Comparison of ENCODE assay signal across 21 cellular contexts in genomic region chr7:42155836-42156540, GRCh38.
A peak's percentile ranks its signal among the peaks of the same experiment; 100 is the strongest.
DNase-seq lines count a peak whose midpoint lies in the region; ATAC-seq and TF ChIP-seq lines count a peak whose summit lies in the region.
"Had no signal": no experiment of that assay in that cellular context is flagged by ENCODE, and none has a peak within 500 bp of the region (broad histone marks: within the 10 kb centered on the region; RNA-seq: fewer than 3 reads in every experiment).

No MANE protein-coding gene starts in this region.

- no peak for TF ChIP-seq CTCF in A673 (conservative IDR thresholded peaks at IDR 0.05; ENCODE audit: low read depth, low read length)
- no peak for TF ChIP-seq CTCF in neural progenitor cell (IDR thresholded peaks at IDR 0.05)
- TF ChIP-seq CTCF in MM.1S (IDR thresholded peaks at IDR 0.05; ENCODE audit: low read length), result no peak

- H3F3A ChIP-seq in neural progenitor cell (ENCODE audit: low read depth), result peaks cover 56% of the 10 kb centered on the region
- no peaks in the 10 kb centered on the region for H3F3A ChIP-seq in MM.1S (ENCODE audit: insufficient read depth, low read length)

- H3K9me3 ChIP-seq in A673 (ENCODE audit: low read depth, low read length, poor library complexity, severe bottlenecking) (no peaks in the 10 kb centered on the region), neural progenitor cell (ENCODE audit: low read depth) (no peaks in the 10 kb centered on the region), MM.1S (replicated peaks; ENCODE audit: insufficient read depth, low read length) (no peaks in the 10 kb centered on the region)
- H3K9me3 ChIP-seq: A549, heart right ventricle, pancreas, tibial nerve had no signal

- H3K4me3 ChIP-seq in A673 (ENCODE audit: low read depth, low read length, poor library complexity, severe bottlenecking) (no peak overlapping the region), neural progenitor cell (no peak overlapping the region), MM.1S (ENCODE audit: low read length) (no peak overlapping the region)
- H3K4me3 ChIP-seq: A549, heart right ventricle, pancreas, tibial nerve had no signal

- intact Hi-C loops in A673 (cut with micrococcal nuclease; ENCODE audit: unreplicated experiment), result no loop called here

- no peaks in the 10 kb centered on the region for H3K9me3 Mint-ChIP-seq in neural progenitor cell
- H3K9me3 Mint-ChIP-seq in T-cell, result no peaks in the 10 kb centered on the region
- H3K9me3 Mint-ChIP-seq: activated T-helper 2 cell treated with anti-CD3 and anti-CD28 coated beads, Interferon-gamma antibody, Interleukin-2, Interleukin-4, amounts not matched to agents 10 μg/mL and 5 μg/mL and 100 μg/mL, durations not matched to agents 14 hours and 24 hours and 36 hours; CD8-positive, alpha-beta T cell had no signal

- POLR2A ChIA-PET in A673 (lab: Charles Lee; ENCODE audit: low non-redundant PET) (interaction anchor here (0.6 kb wide), 1 partner anchor 10 kb away, joined by 5 read pairs; no protein-coding TSS in a partner anchor), T-cell (lab: Charles Lee) (no interaction called here)

- H3K27ac Mint-ChIP-seq in neural progenitor cell (peak overlapping the region; percentile 86), T-cell (no peak overlapping the region)
- H3K27ac Mint-ChIP-seq: activated T-helper 2 cell treated with anti-CD3 and anti-CD28 coated beads, Interferon-gamma antibody, Interleukin-2, Interleukin-4, amounts not matched to agents 10 μg/mL and 5 μg/mL and 100 μg/mL, durations not matched to agents 14 hours and 24 hours and 36 hours; CD8-positive, alpha-beta T cell had no signal

- H3K79me2 ChIP-seq in neural progenitor cell (ENCODE audit: low read depth), result peaks cover 91% of the 10 kb centered on the region
- H3K79me2 ChIP-seq in MM.1S (ENCODE audit: low read length), result no peaks in the 10 kb centered on the region

- H2AFZ ChIP-seq in neural progenitor cell (replicated peaks), result no peak overlapping the region
- no peak overlapping the region for H2AFZ ChIP-seq in MM.1S (ENCODE audit: low read length)

- CTCF ChIA-PET in A673 (lab: Charles Lee), result no interaction called here
- CTCF ChIA-PET in T-cell (lab: Charles Lee), result no interaction called here

- H3K4me1 Mint-ChIP-seq in neural progenitor cell, result peaks cover 29% of the 10 kb centered on the region
- H3K4me1 Mint-ChIP-seq in T-cell, result no peaks in the 10 kb centered on the region

- H3K4me3 Mint-ChIP-seq in neural progenitor cell (peak overlapping the region; percentile 75), T-cell (no peak overlapping the region)
- H3K4me3 Mint-ChIP-seq: CD8-positive, alpha-beta T cell had no signal

- H3K27me3 ChIP-seq in A673 (replicated peaks; ENCODE audit: insufficient read depth, low read depth, low read length, poor library complexity) (no peaks in the 10 kb centered on the region), neural progenitor cell (no peaks in the 10 kb centered on the region), MM.1S (replicated peaks; ENCODE audit: insufficient read depth, low read length) (no peaks in the 10 kb centered on the region)
- H3K27me3 ChIP-seq: heart right ventricle, pancreas, tibial nerve had no signal

- no peaks in the 10 kb centered on the region for H3K27me3 Mint-ChIP-seq in neural progenitor cell (ENCODE audit: insufficient read depth, low read depth)
- no peaks in the 10 kb centered on the region for H3K27me3 Mint-ChIP-seq in T-cell

- H3K9ac ChIP-seq in neural progenitor cell (no peak overlapping the region), MM.1S (ENCODE audit: low read length) (no peak overlapping the region)

- H3K36me3 ChIP-seq in A673 (ENCODE audit: insufficient read depth, low read length, poor library complexity, severe bottlenecking) (no peaks in the 10 kb centered on the region), neural progenitor cell (no peaks in the 10 kb centered on the region), MM.1S (replicated peaks; ENCODE audit: insufficient read depth, low read length) (no peaks in the 10 kb centered on the region; the same call in 1 of the 2 replicates)
- H3K36me3 ChIP-seq: heart right ventricle, pancreas, tibial nerve had no signal

- ATAC-seq in T-cell (replicated peaks in 1 of 4) (no peak), GM21526 (IDR thresholded peaks at IDR 0.05; ENCODE audit: low FRiP score, unreplicated experiment) (no peak)
- ATAC-seq: A549; CD8-positive, alpha-beta T cell; heart right ventricle; pancreas had no signal

- H3K4me2 ChIP-seq in neural progenitor cell, result peak overlapping the region; percentile 26
- H3K4me2 ChIP-seq in MM.1S (ENCODE audit: low read depth, low read length), result no peak overlapping the region
- H3K4me2 ChIP-seq: A549 had no signal

- peak; percentile 68 for DNase-seq in A673 (ENCODE audit: low spot score)
- peak; percentile 58 for DNase-seq in RPMI7951 (ENCODE audit: low read depth)
- peak; percentile 65 for DNase-seq in fibroblast of gingiva (ENCODE audit: low read depth)
- DNase-seq in neural progenitor cell (ENCODE audit: low spot score), result no peak
- DNase-seq in MM.1S, result no peak
- DNase-seq in T-cell, result no peak
- no peak for DNase-seq in OCI-M1 (lab: John Stamatoyannopoulos, UW)
- DNase-seq: activated CD4-positive, CD25-positive, alpha-beta regulatory T cell; CD8-positive, alpha-beta T cell; cortex of kidney; heart right ventricle; kidney glomerular epithelial cell; NCI-H2029 treated with DMSO at 0.1 percent for 48 hours; NCI-H69; pancreas; RPMI8226; T-helper 1 cell had no signal

- BruUV-seq in A673 (replicated peaks; lab: Mats Ljungman, UMichigan), result no TSS peak

- peak overlapping the region; percentile 12 for H3K27ac ChIP-seq in A673 (ENCODE audit: low read depth, low read length, poor library complexity, severe bottlenecking)
- peak overlapping the region; percentile 32 for H3K27ac ChIP-seq in neural progenitor cell
- H3K27ac ChIP-seq in MM.1S (ENCODE audit: low read length), result no peak overlapping the region
- H3K27ac ChIP-seq: A549, heart right ventricle, pancreas, tibial nerve had no signal

- peaks cover 75% of the 10 kb centered on the region for H3K4me1 ChIP-seq in A673 (ENCODE audit: insufficient read depth, low read length, poor library complexity, severe bottlenecking)
- H3K4me1 ChIP-seq in neural progenitor cell, result peaks cover 88% of the 10 kb centered on the region
- H3K4me1 ChIP-seq in MM.1S (ENCODE audit: low read length), result no peaks in the 10 kb centered on the region
- H3K4me1 ChIP-seq: A549, pancreas had no signal

- no peaks in the 10 kb centered on the region for H3K9me2 ChIP-seq in MM.1S (replicated peaks; ENCODE audit: insufficient read depth, low read length)

- H3K36me3 Mint-ChIP-seq in neural progenitor cell, result no peaks in the 10 kb centered on the region
- no peaks in the 10 kb centered on the region for H3K36me3 Mint-ChIP-seq in T-cell
- H3K36me3 Mint-ChIP-seq: CD8-positive, alpha-beta T cell had no signal

- peaks cover 100% of the 10 kb centered on the region for H4K20me1 ChIP-seq in neural progenitor cell (ENCODE audit: low read depth)
- H4K20me1 ChIP-seq in MM.1S (ENCODE audit: insufficient read depth, low read length), result no peaks in the 10 kb centered on the region

Comparison
In these comparisons a context has a peak if more than half of its experiments do, and no peak if none do; other contexts are left out.
1. DNase-seq: peak in A673 (single experiment), RPMI7951 (single experiment) and fibroblast of gingiva (single experiment); none in neural progenitor cell (single experiment), MM.1S (single experiment), T-cell (0 of 34) and OCI-M1 (single experiment).